In the genomic region with DNA sequence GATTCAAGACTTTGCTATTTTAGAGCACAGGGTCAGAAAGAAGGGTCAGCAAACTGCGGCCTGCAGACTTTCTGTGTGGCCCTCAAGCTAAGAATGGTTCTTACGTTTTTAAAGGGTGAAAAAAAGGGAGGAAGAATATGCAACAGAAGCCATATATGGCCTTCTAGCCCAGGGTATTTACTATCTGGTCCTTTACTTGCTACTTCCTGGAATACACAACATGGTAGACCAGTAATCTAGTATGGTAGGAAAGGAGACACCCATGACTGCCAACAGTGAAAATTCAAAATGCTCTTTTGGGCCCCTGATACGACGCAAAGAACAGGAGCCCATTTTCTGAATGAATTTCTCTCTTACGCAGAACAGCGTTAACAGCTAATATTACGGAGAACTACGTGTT, we compare ENCODE assay signal across 24 cellular contexts.
A peak's percentile ranks its signal among the peaks of the same experiment; 100 is the strongest.
DNase-seq lines count a peak whose midpoint lies in the region; ATAC-seq and TF ChIP-seq lines count a peak whose summit lies in the region.
"Had no signal": no experiment of that assay in that cellular context is flagged by ENCODE, and none has a peak within 500 bp of the region (broad histone marks: within the 10 kb centered on the region; RNA-seq: fewer than 3 reads in every experiment).

No MANE protein-coding gene starts in this region.

- intact Hi-C loops in natural killer cell (cut with micrococcal nuclease) = no loop called here

- TF ChIP-seq RAD21 in liver (IDR thresholded peaks at IDR 0.05) = no peak

- ATAC-seq in natural killer cell treated with Interleukin-12 subunit alpha and Interleukin-12 subunit beta and Interleukin-15 and Interleukin-18, amount 100 ng/mL, for 72 hours = no peak
- ATAC-seq in natural killer cell = no peak
- no peak for ATAC-seq in GM19452 (IDR thresholded peaks at IDR 0.05; ENCODE audit: unreplicated experiment)
- ATAC-seq in HG03159 (IDR thresholded peaks at IDR 0.05; ENCODE audit: unreplicated experiment) = no peak
- no peak for ATAC-seq in HG02763 (IDR thresholded peaks at IDR 0.05; ENCODE audit: unreplicated experiment)

- no peaks in the 10 kb centered on the region for H3K27me3 ChIP-seq in liver (ENCODE audit: control insufficient read depth in 4 of 4, insufficient read depth in 4 of 4, low read length in 3 of 4)
- H3K27me3 ChIP-seq: MG63 had no signal

- H3K9ac ChIP-seq in liver (ENCODE audit: low read depth in 1 of 2, low read length in 2 of 2) = no peak overlapping the region

- no peaks in the 10 kb centered on the region for H3K4me1 ChIP-seq in liver (ENCODE audit: control insufficient read depth in 4 of 4, insufficient read depth in 4 of 4, low read length in 3 of 4)

- TF ChIP-seq CTCF in natural killer cell (IDR thresholded peaks at IDR 0.05) = no peak
- no peak for TF ChIP-seq CTCF in liver (IDR thresholded peaks at IDR 0.05; ENCODE audit: low read depth, low read length, missing input control)

- H3K4me1 Mint-ChIP-seq in T-helper 1 cell treated with Interleukin-12 subunit alpha and Interleukin-12 subunit beta and Interleukin-4 antibody, amounts not matched to agents 30 μg/mL and 1 μg/mL, for 36 hours (ENCODE audit: low read depth) = peaks cover 35% of the 10 kb centered on the region
- H3K4me1 Mint-ChIP-seq in natural killer cell treated with Interleukin-12 subunit alpha and Interleukin-12 subunit beta and Interleukin-15 and Interleukin-18, amount 100 ng/mL, for 72 hours (ENCODE audit: low read depth in 2 of 2) = peaks cover 7 to 9% of the 10 kb centered on the region in 2 donors
- peaks cover 0 to 6% of the 10 kb centered on the region in 2 donors for H3K4me1 Mint-ChIP-seq in natural killer cell
- H3K4me1 Mint-ChIP-seq: CD14-positive monocyte had no signal

- peaks cover 5% of the 10 kb centered on the region for H3K9me3 Mint-ChIP-seq in T-helper 1 cell treated with Interleukin-12 subunit alpha and Interleukin-12 subunit beta and Interleukin-4 antibody, amounts not matched to agents 30 μg/mL and 1 μg/mL, for 36 hours
- no peaks in the 10 kb centered on the region for H3K9me3 Mint-ChIP-seq in natural killer cell treated with Interleukin-12 subunit alpha and Interleukin-12 subunit beta and Interleukin-15 and Interleukin-18, amount 100 ng/mL, for 72 hours
- no peaks in the 10 kb centered on the region for H3K9me3 Mint-ChIP-seq in natural killer cell
- H3K9me3 Mint-ChIP-seq: CD14-positive monocyte, HFFc6, IgD-negative memory B cell had no signal

- H3K27ac ChIP-seq in liver (ENCODE audit: low read depth in 1 of 2, low read length in 2 of 2) = no peak overlapping the region
- H3K27ac ChIP-seq: 22Rv1, HL-60 had no signal

- H3K4me3 ChIP-seq in liver (ENCODE audit: low read depth in 1 of 3, low read length in 3 of 3) = no peak overlapping the region
- H3K4me3 ChIP-seq: MG63 had no signal

- peak overlapping the region; percentile 53 for H3K27ac Mint-ChIP-seq in T-helper 1 cell treated with Interleukin-12 subunit alpha and Interleukin-12 subunit beta and Interleukin-4 antibody, amounts not matched to agents 30 μg/mL and 1 μg/mL, for 36 hours
- H3K27ac Mint-ChIP-seq in natural killer cell treated with Interleukin-12 subunit alpha and Interleukin-12 subunit beta and Interleukin-15 and Interleukin-18, amount 100 ng/mL, for 72 hours = peak overlapping the region; percentile 12 to 39
- no peak overlapping the region for H3K27ac Mint-ChIP-seq in natural killer cell
- H3K27ac Mint-ChIP-seq: CD14-positive monocyte, IgD-negative memory B cell had no signal

- peaks cover 69% of the 10 kb centered on the region for H3K36me3 Mint-ChIP-seq in T-helper 1 cell treated with Interleukin-12 subunit alpha and Interleukin-12 subunit beta and Interleukin-4 antibody, amounts not matched to agents 30 μg/mL and 1 μg/mL, for 36 hours (ENCODE audit: low read depth)
- H3K36me3 Mint-ChIP-seq in natural killer cell treated with Interleukin-12 subunit alpha and Interleukin-12 subunit beta and Interleukin-15 and Interleukin-18, amount 100 ng/mL, for 72 hours = peaks cover under 1% of the 10 kb centered on the region
- H3K36me3 Mint-ChIP-seq in natural killer cell = peaks cover 35% of the 10 kb centered on the region

- 95% methylated on average over 8 of the region's 8 CpGs for WGBS in liver

- no peaks in the 10 kb centered on the region for H3K27me3 Mint-ChIP-seq in T-helper 1 cell treated with Interleukin-12 subunit alpha and Interleukin-12 subunit beta and Interleukin-4 antibody, amounts not matched to agents 30 μg/mL and 1 μg/mL, for 36 hours (ENCODE audit: low read depth)
- H3K27me3 Mint-ChIP-seq in natural killer cell treated with Interleukin-12 subunit alpha and Interleukin-12 subunit beta and Interleukin-15 and Interleukin-18, amount 100 ng/mL, for 72 hours = no peaks in the 10 kb centered on the region
- no peaks in the 10 kb centered on the region for H3K27me3 Mint-ChIP-seq in natural killer cell (ENCODE audit: low read depth in 2 of 2)
- H3K27me3 Mint-ChIP-seq: IgD-negative memory B cell had no signal

- no peak overlapping the region for H3K4me3 Mint-ChIP-seq in T-helper 1 cell treated with Interleukin-12 subunit alpha and Interleukin-12 subunit beta and Interleukin-4 antibody, amounts not matched to agents 30 μg/mL and 1 μg/mL, for 36 hours
- no peak overlapping the region for H3K4me3 Mint-ChIP-seq in natural killer cell treated with Interleukin-12 subunit alpha and Interleukin-12 subunit beta and Interleukin-15 and Interleukin-18, amount 100 ng/mL, for 72 hours
- H3K4me3 Mint-ChIP-seq in natural killer cell = no peak overlapping the region
- H3K4me3 Mint-ChIP-seq: CD14-positive monocyte, HFFc6, IgD-negative memory B cell had no signal

- no peak for DNase-seq in T-helper 1 cell
- DNase-seq in natural killer cell treated with Interleukin-12 subunit alpha and Interleukin-12 subunit beta and Interleukin-15 and Interleukin-18, amount 100 ng/mL, for 72 hours (ENCODE audit: low spot score) = no peak
- DNase-seq in natural killer cell = no peak
- DNase-seq: Caco-2, GF-D8, H7, HFFc6, Kasumi-1, MG63, NCI-H1092, NCI-H146, NCI-H2081, NCI-H2171 treated with DMSO at 0.1 percent for 48 hours, NCI-H446, NCI-H526 treated with DMSO at 0.1 percent for 48 hours had no signal

- peaks cover 3 to 48% (median 30%) of the 10 kb centered on the region in 4 donors for H3K36me3 ChIP-seq in liver (ENCODE audit: control insufficient read depth in 4 of 4, insufficient read depth in 3 of 4, low read depth in 1 of 4, low read length in 3 of 4)

- H3K9me3 ChIP-seq in liver (ENCODE audit: control insufficient read depth in 4 of 4, low read length in 3 of 4) = no peaks in the 10 kb centered on the region
- H3K9me3 ChIP-seq: Caco-2, MG63 had no signal

TF ChIP-seq in liver, 16 proteins besides CTCF, POLR2A, EP300 and RAD21:
- TF ChIP-seq NR2F2 (IDR thresholded peaks at IDR 0.05) (peak; percentile 13), TAF1 (conservative IDR thresholded peaks at IDR 0.05) (no peak)
- TF ChIP-seq, protein P1, sequence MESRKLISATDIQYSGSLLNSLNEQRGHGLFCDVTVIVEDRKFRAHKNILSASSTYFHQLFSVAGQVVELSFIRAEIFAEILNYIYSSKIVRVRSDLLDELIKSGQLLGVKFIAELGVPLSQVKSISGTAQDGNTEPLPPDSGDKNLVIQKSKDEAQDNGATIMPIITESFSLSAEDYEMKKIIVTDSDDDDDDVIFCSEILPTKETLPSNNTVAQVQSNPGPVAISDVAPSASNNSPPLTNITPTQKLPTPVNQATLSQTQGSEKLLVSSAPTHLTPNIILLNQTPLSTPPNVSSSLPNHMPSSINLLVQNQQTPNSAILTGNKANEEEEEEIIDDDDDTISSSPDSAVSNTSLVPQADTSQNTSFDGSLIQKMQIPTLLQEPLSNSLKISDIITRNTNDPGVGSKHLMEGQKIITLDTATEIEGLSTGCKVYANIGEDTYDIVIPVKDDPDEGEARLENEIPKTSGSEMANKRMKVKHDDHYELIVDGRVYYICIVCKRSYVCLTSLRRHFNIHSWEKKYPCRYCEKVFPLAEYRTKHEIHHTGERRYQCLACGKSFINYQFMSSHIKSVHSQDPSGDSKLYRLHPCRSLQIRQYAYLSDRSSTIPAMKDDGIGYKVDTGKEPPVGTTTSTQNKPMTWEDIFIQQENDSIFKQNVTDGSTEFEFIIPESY (IDR thresholded peaks at IDR 0.05) = no peak
TF ChIP-seq in liver: peak in this region for 1.

Comparison
In these comparisons a context has a peak if more than half of its experiments do, and no peak if none do; other contexts are left out.
1. H3K27ac Mint-ChIP-seq: peak in T-helper 1 cell treated with Interleukin-12 subunit alpha and Interleukin-12 subunit beta and Interleukin-4 antibody, amounts not matched to agents 30 μg/mL and 1 μg/mL, for 36 hours (single experiment) and natural killer cell treated with Interleukin-12 subunit alpha and Interleukin-12 subunit beta and Interleukin-15 and Interleukin-18, amount 100 ng/mL, for 72 hours (2 of 2); none in natural killer cell (0 of 2).